In genomic region chr1:167690053-167690452, GRCh38 we compare ENCODE assay signal across 10 cellular contexts.
"Had no signal": no experiment of that assay in that cellular context is flagged by ENCODE, and none has a peak within 500 bp of the region (broad histone marks: within the 10 kb centered on the region; RNA-seq: fewer than 3 reads in every experiment).

No MANE protein-coding gene starts in this region.

- ATAC-seq: gastroesophageal sphincter, pancreas had no signal

- DNase-seq: activated CD8-positive, alpha-beta memory T cell treated with anti-CD3 and anti-CD28 coated beads for 24 hours; activated gamma-delta T cell treated with Interleukin-2 at 50 U/mL for 16 hours; anterior cingulate cortex; kidney; left ventricle myocardium inferior; pancreas; stimulated activated CD4-positive, alpha-beta T cell treated with anti-CD3 and anti-CD28 coated beads, Interleukin-12 subunit alpha, Interleukin-12 subunit beta, amount 100 ng/mL, for 4 hours; stimulated activated CD4-positive, alpha-beta T cell treated with anti-CD3 and anti-CD28 coated beads, Interleukin-2, amount 100 ng/mL, for 48 hours; tibial artery had no signal

- FAIRE-seq: kidney, pancreas had no signal
